ENCODE assay signal across 17 cellular contexts in the genomic region with DNA sequence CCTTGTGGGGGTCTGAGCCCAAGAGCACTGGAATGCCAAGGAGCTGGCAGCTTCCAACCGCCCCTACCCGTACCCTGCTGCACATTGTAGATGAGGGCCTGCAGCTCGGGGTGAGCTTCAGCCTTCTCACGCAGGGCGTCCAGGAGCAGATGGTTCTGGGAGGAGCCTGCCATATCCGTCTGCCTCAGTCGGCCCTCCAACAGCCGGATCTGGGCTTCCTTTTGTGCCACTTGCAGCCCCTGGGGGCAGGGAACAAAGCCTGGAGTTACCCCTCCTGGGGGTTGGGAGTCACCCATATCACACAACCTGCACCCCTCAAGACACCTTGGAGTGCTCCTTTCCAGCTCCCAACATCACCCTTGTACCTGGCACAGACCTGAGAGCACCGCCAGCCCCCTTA. TPM values are rescaled to one million over a fixed set of nuclear protein-coding genes. Genes with fewer than 3 reads are reported as not detected.
DNase-seq lines count a peak whose midpoint lies in the region; TF ChIP-seq lines count a peak whose summit lies in the region.
"Had no signal": no experiment of that assay in that cellular context is flagged by ENCODE, and none has a peak within 500 bp of the region (broad histone marks: within the 10 kb centered on the region; RNA-seq: fewer than 3 reads in every experiment).

No MANE protein-coding gene starts in this region.

- intact Hi-C loops in activated naive CD4-positive, alpha-beta T cell treated with anti-CD3 and anti-CD28 coated beads for 36 hours (cut with micrococcal nuclease) = no loop called here
- intact Hi-C loops in lower leg skin (cut with DNase I; ENCODE audit: low total_unique reads) = no loop called here

- H3K27ac ChIP-seq in BLaER1 (peak overlapping the region; percentile 36), WERI-Rb-1 (peak overlapping the region; percentile 35)
- H3K27ac ChIP-seq: GM23248 had no signal

- peaks cover 5% of the 10 kb centered on the region for H3K36me3 Mint-ChIP-seq in activated naive CD4-positive, alpha-beta T cell treated with anti-CD3 and anti-CD28 coated beads, Interleukin-2, amount 50 U/mL, for 24 hours
- peaks cover 42% of the 10 kb centered on the region for H3K36me3 Mint-ChIP-seq in activated naive CD4-positive, alpha-beta T cell treated with anti-CD3 and anti-CD28 coated beads for 36 hours (ENCODE audit: low read depth)
- peaks cover 16% of the 10 kb centered on the region for H3K36me3 Mint-ChIP-seq in nephron progenitor cell (ENCODE audit: low read depth)

- no peaks in the 10 kb centered on the region for H3K4me1 Mint-ChIP-seq in activated naive CD4-positive, alpha-beta T cell treated with anti-CD3 and anti-CD28 coated beads, Interleukin-2, amount 50 U/mL, for 24 hours
- no peaks in the 10 kb centered on the region for H3K4me1 Mint-ChIP-seq in activated naive CD4-positive, alpha-beta T cell treated with anti-CD3 and anti-CD28 coated beads for 36 hours (ENCODE audit: low read depth)
- H3K4me1 Mint-ChIP-seq in nephron progenitor cell = peaks cover 23% of the 10 kb centered on the region
- H3K4me1 Mint-ChIP-seq: B cell; CD4-positive, CD25-positive, alpha-beta regulatory T cell had no signal

- TF ChIP-seq CTCF in WERI-Rb-1 (IDR thresholded peaks at IDR 0.05; ENCODE audit: low read depth, low read length) (no peak), nephron progenitor cell (IDR thresholded peaks at IDR 0.05) (no peak), lower leg skin (IDR thresholded peaks at IDR 0.05) (no peak)

- H3K4me3 Mint-ChIP-seq in activated naive CD4-positive, alpha-beta T cell treated with anti-CD3 and anti-CD28 coated beads, Interleukin-2, amount 50 U/mL, for 24 hours = no peak overlapping the region
- H3K4me3 Mint-ChIP-seq in activated naive CD4-positive, alpha-beta T cell treated with anti-CD3 and anti-CD28 coated beads for 36 hours = no peak overlapping the region
- no peak overlapping the region for H3K4me3 Mint-ChIP-seq in nephron progenitor cell
- H3K4me3 Mint-ChIP-seq: B cell; CD4-positive, CD25-positive, alpha-beta regulatory T cell had no signal

- peaks cover 96% of the 10 kb centered on the region for H3K36me3 ChIP-seq in BLaER1
- H3K36me3 ChIP-seq in WERI-Rb-1 = peaks cover 97% of the 10 kb centered on the region
- H3K36me3 ChIP-seq: HAP-1 had no signal

- H3K27ac Mint-ChIP-seq in activated naive CD4-positive, alpha-beta T cell treated with anti-CD3 and anti-CD28 coated beads, Interleukin-2, amount 50 U/mL, for 24 hours = peak overlapping the region; percentile 27
- no peak overlapping the region for H3K27ac Mint-ChIP-seq in activated naive CD4-positive, alpha-beta T cell treated with anti-CD3 and anti-CD28 coated beads for 36 hours
- peak overlapping the region; percentile 59 for H3K27ac Mint-ChIP-seq in nephron progenitor cell
- H3K27ac Mint-ChIP-seq: B cell had no signal

- DNase-seq in activated naive CD4-positive, alpha-beta T cell treated with anti-CD3 and anti-CD28 coated beads for 36 hours = no peak
- DNase-seq in WERI-Rb-1 (peak; percentile 43), nephron progenitor cell (no peak), NCI-H1092 treated with DMSO at 0.1 percent for 48 hours (lab: John Stamatoyannopoulos, UW) (no peak), NCI-H82 treated with DMSO at 0.1 percent for 48 hours (lab: John Stamatoyannopoulos, UW; ENCODE audit: unreplicated experiment) (no peak), lower leg skin (ENCODE audit: low spot score in 2 of 2) (no peak)
- DNase-seq: C1 segment of cervical spinal cord; Caco-2; CD4-positive, CD25-positive, alpha-beta regulatory T cell; DMS153; DMS79; GDM1; GM23248 had no signal

- H3K27me3 Mint-ChIP-seq in activated naive CD4-positive, alpha-beta T cell treated with anti-CD3 and anti-CD28 coated beads, Interleukin-2, amount 50 U/mL, for 24 hours = no peaks in the 10 kb centered on the region
- H3K27me3 Mint-ChIP-seq in activated naive CD4-positive, alpha-beta T cell treated with anti-CD3 and anti-CD28 coated beads for 36 hours (ENCODE audit: low read depth) = no peaks in the 10 kb centered on the region
- H3K27me3 Mint-ChIP-seq in nephron progenitor cell (ENCODE audit: low read depth, poor library complexity) = no peaks in the 10 kb centered on the region
- H3K27me3 Mint-ChIP-seq: B cell; CD4-positive, CD25-positive, alpha-beta regulatory T cell had no signal

- CTCF ChIA-PET in activated naive CD4-positive, alpha-beta T cell treated with anti-CD3 and anti-CD28 coated beads for 36 hours (lab: Charles Lee) = interaction anchor here (1.0 to 2.0 kb wide), 4 partner anchors 9 to 32 kb away, joined by 6 to 12 read pairs (median 6); no protein-coding TSS in a partner anchor

- H3K9me3 ChIP-seq in BLaER1 (no peaks in the 10 kb centered on the region), WERI-Rb-1 (ENCODE audit: severe bottlenecking) (no peaks in the 10 kb centered on the region)
- H3K9me3 ChIP-seq: Caco-2, HAP-1 had no signal

- no peak for TF ChIP-seq POLR2A in lower leg skin (IDR thresholded peaks at IDR 0.05)

- WGBS in lower leg skin, 2 donors = 96 to 100% methylated on average over 4 to 9 of the region's 9 CpGs

- H3K27me3 ChIP-seq in BLaER1 (no peaks in the 10 kb centered on the region), WERI-Rb-1 (ENCODE audit: insufficient read depth, low read depth, severe bottlenecking) (no peaks in the 10 kb centered on the region)

- H3K9me3 Mint-ChIP-seq in activated naive CD4-positive, alpha-beta T cell treated with anti-CD3 and anti-CD28 coated beads, Interleukin-2, amount 50 U/mL, for 24 hours = no peaks in the 10 kb centered on the region
- H3K9me3 Mint-ChIP-seq in activated naive CD4-positive, alpha-beta T cell treated with anti-CD3 and anti-CD28 coated beads for 36 hours = no peaks in the 10 kb centered on the region
- no peaks in the 10 kb centered on the region for H3K9me3 Mint-ChIP-seq in nephron progenitor cell
- H3K9me3 Mint-ChIP-seq: CD4-positive, CD25-positive, alpha-beta regulatory T cell had no signal

- no peak overlapping the region for H3K9ac ChIP-seq in BLaER1
- H3K9ac ChIP-seq: GM23248 had no signal

- peak overlapping the region; percentile 55 for H3K4me2 ChIP-seq in BLaER1

- no peak overlapping the region for H3K4me3 ChIP-seq in BLaER1
- no peak overlapping the region for H3K4me3 ChIP-seq in WERI-Rb-1 (ENCODE audit: low read depth, low read length)
- H3K4me3 ChIP-seq in lower leg skin (ENCODE audit: low read depth, poor library complexity, severe bottlenecking) = no peak overlapping the region
- H3K4me3 ChIP-seq: GM23248, HAP-1 had no signal

- peaks cover 24% of the 10 kb centered on the region for H3K4me1 ChIP-seq in BLaER1
- H3K4me1 ChIP-seq: Caco-2, HAP-1 had no signal

- peaks cover 41% of the 10 kb centered on the region for H4K20me1 ChIP-seq in BLaER1

RNA-seq across cellular contexts. Expression of a gene that starts 34.8 kb away (rescaled TPM):
- total RNA-seq in activated naive CD4-positive, alpha-beta T cell treated with anti-CD3 and anti-CD28 coated beads for 36 hours = 10 to 100 TPM; 45.5 to 46.3 TPM
- 1 to 10 TPM in 2 of 4 donors, under 1 TPM in 2; 0.38 to 1.6 (median 1.0) TPM for total RNA-seq in lower leg skin
- total RNA-seq: GM23248 had no signal

Comparison
In these comparisons a context has a peak if more than half of its experiments do, and no peak if none do; other contexts are left out.
1. RNA of a gene that starts 34.8 kb away (total RNA-seq): 45.5 to 46.3 TPM in activated naive CD4-positive, alpha-beta T cell treated with anti-CD3 and anti-CD28 coated beads for 36 hours; 0.38 to 1.6 TPM in lower leg skin; every median in the first group is over 10 times any median in the second.